In genomic region chr1:97105531-97105930, GRCh38 we compare ENCODE assay signal across 17 cellular contexts.
DNase-seq lines count a peak whose midpoint lies in the region; ATAC-seq and TF ChIP-seq lines count a peak whose summit lies in the region.
"Had no signal": no experiment of that assay in that cellular context is flagged by ENCODE, and none has a peak within 500 bp of the region (broad histone marks: within the 10 kb centered on the region; RNA-seq: fewer than 3 reads in every experiment).

No MANE protein-coding gene starts in this region.

- DNase-seq in NCI-H2171 treated with DMSO at 0.1 percent for 48 hours (lab: John Stamatoyannopoulos, UW) (peak; percentile 54), NCI-H2171 (lab: John Stamatoyannopoulos, UW) (no peak), amniotic epithelial cell (ENCODE audit: low read depth) (peak; percentile 50), fibroblast of the aortic adventitia (ENCODE audit: low read depth) (peak; percentile 63), retinal pigment epithelial cell (ENCODE audit: low read depth) (peak; percentile 34), SHP77 treated with DMSO at 0.1 percent for 48 hours (lab: John Stamatoyannopoulos, UW) (no peak)
- DNase-seq: CD4-positive, alpha-beta T cell; DMS53; NCI-H1105; NCI-H2081; NCI-H510A; NCI-H774; SHP77 had no signal

- ATAC-seq in GM21526 (IDR thresholded peaks at IDR 0.05; ENCODE audit: low FRiP score, unreplicated experiment) (no peak), HG03521 (IDR thresholded peaks at IDR 0.05; ENCODE audit: unreplicated experiment) (no peak)
- ATAC-seq: HCT116, K562 had no signal

- TF ChIP-seq CTCF in fibroblast of the aortic adventitia (IDR thresholded peaks at IDR 0.05; ENCODE audit: insufficient read depth, low read length) (no peak), retinal pigment epithelial cell (conservative IDR thresholded peaks at IDR 0.05; ENCODE audit: low read depth, low read length) (no peak)

- H3K4me3 ChIP-seq in fibroblast of the aortic adventitia (ENCODE audit: low read depth, low read length) (no peak overlapping the region), retinal pigment epithelial cell (ENCODE audit: low read length) (no peak overlapping the region)
- H3K4me3 ChIP-seq: K562 had no signal

Comparison
In these comparisons a context has a peak if more than half of its experiments do, and no peak if none do; other contexts are left out.
1. DNase-seq: peak in NCI-H2171 treated with DMSO at 0.1 percent for 48 hours (single experiment), amniotic epithelial cell (single experiment), fibroblast of the aortic adventitia (single experiment) and retinal pigment epithelial cell (single experiment); none in NCI-H2171 (single experiment) and SHP77 treated with DMSO at 0.1 percent for 48 hours (single experiment).